Comparison of ENCODE assay signal across 8 cellular contexts in genomic region chr9:62816331-62816730, GRCh38.
A peak's percentile ranks its signal among the peaks of the same experiment; 100 is the strongest.
DNase-seq lines count a peak whose midpoint lies in the region; TF ChIP-seq lines count a peak whose summit lies in the region.
"Not testable (repeated sequence)": the region's sequence is repeated elsewhere in the genome, so short reads cannot be mapped to it uniquely, and the experiment has no call there.

No MANE protein-coding gene starts in this region.

- H3K36me3 ChIP-seq in left ventricle myocardium inferior, vagina: not testable (repeated sequence)

- not testable (repeated sequence) for TF ChIP-seq POLR2A in vagina (IDR thresholded peaks at IDR 0.05)

- peaks cover 27% of the 10 kb centered on the region for H3K27me3 Mint-ChIP-seq in activated CD4-positive, alpha-beta T cell treated with anti-CD3 and anti-CD28 coated beads, Interleukin-2, amount 10 ng/mL, durations not matched to agents 24 days and 14 days
- H3K27me3 Mint-ChIP-seq in glutamatergic neuron (ENCODE audit: unreplicated experiment): not testable (repeated sequence)

- H3K9me3 ChIP-seq in left ventricle myocardium inferior (replicated peaks): peaks cover 12% of the 10 kb centered on the region
- not testable (repeated sequence) for H3K9me3 ChIP-seq in vagina

- H3K4me1 Mint-ChIP-seq in activated CD4-positive, alpha-beta T cell treated with anti-CD3 and anti-CD28 coated beads, Interleukin-2, amount 10 ng/mL, durations not matched to agents 24 days and 14 days; glutamatergic neuron (ENCODE audit: low read depth, unreplicated experiment): not testable (repeated sequence)

- H3K9me3 Mint-ChIP-seq in activated CD4-positive, alpha-beta T cell treated with anti-CD3 and anti-CD28 coated beads, Interleukin-2, amount 10 ng/mL, durations not matched to agents 24 days and 14 days; glutamatergic neuron (ENCODE audit: unreplicated experiment): not testable (repeated sequence)

- H3K4me3 ChIP-seq in coronary artery, left ventricle myocardium inferior, vagina: not testable (repeated sequence)

- peak; percentile 5 for DNase-seq in H4 (ENCODE audit: low spot score)
- DNase-seq in activated CD4-positive, alpha-beta T cell treated with anti-CD3 and anti-CD28 coated beads, Interleukin-2, amount 10 ng/mL, durations not matched to agents 24 days and 14 days: peak; percentile 60
- DNase-seq in coronary artery (ENCODE audit: low spot score): peak; percentile 71
- peak; percentile 11 for DNase-seq in glutamatergic neuron
- DNase-seq in left ventricle myocardium inferior: not testable (repeated sequence)
- peak; percentile 43 for DNase-seq in islet precursor cell
- peak; percentile 1 for DNase-seq in medulla oblongata (ENCODE audit: extremely low spot score)
- peak; percentile 85 to 96 for DNase-seq in vagina (ENCODE audit: extremely low spot score in 2 of 2)

- intact Hi-C loops in activated CD4-positive, alpha-beta T cell treated with anti-CD3 and anti-CD28 coated beads, Interleukin-2, amount 10 ng/mL, durations not matched to agents 24 days and 14 days (cut with micrococcal nuclease); left ventricle myocardium inferior (cut with micrococcal nuclease); vagina (cut with DNase I): not testable (repeated sequence)

- H3K27ac ChIP-seq in coronary artery, vagina: not testable (repeated sequence)
- peak overlapping the region; percentile 60 for H3K27ac ChIP-seq in left ventricle myocardium inferior (replicated peaks)

- not testable (repeated sequence) for H3K4me1 ChIP-seq in left ventricle myocardium inferior, vagina

- peaks cover 27% of the 10 kb centered on the region for H3K27me3 ChIP-seq in left ventricle myocardium inferior (ENCODE audit: low read depth)
- H3K27me3 ChIP-seq in vagina: not testable (repeated sequence)

- H3K27ac Mint-ChIP-seq in activated CD4-positive, alpha-beta T cell treated with anti-CD3 and anti-CD28 coated beads, Interleukin-2, amount 10 ng/mL, durations not matched to agents 24 days and 14 days; glutamatergic neuron (ENCODE audit: unreplicated experiment): not testable (repeated sequence)

- TF ChIP-seq CTCF in coronary artery (IDR thresholded peaks at IDR 0.05); glutamatergic neuron (IDR thresholded peaks at IDR 0.05; ENCODE audit: partially characterized antibody, unreplicated experiment); left ventricle myocardium inferior (IDR thresholded peaks at IDR 0.05; ENCODE audit: borderline replicate concordance); vagina (IDR thresholded peaks at IDR 0.05): not testable (repeated sequence)

- not testable (repeated sequence) for H3K4me3 Mint-ChIP-seq in activated CD4-positive, alpha-beta T cell treated with anti-CD3 and anti-CD28 coated beads, Interleukin-2, amount 10 ng/mL, durations not matched to agents 24 days and 14 days; glutamatergic neuron (ENCODE audit: unreplicated experiment)

- H3K36me3 Mint-ChIP-seq in activated CD4-positive, alpha-beta T cell treated with anti-CD3 and anti-CD28 coated beads, Interleukin-2, amount 10 ng/mL, durations not matched to agents 24 days and 14 days (ENCODE audit: low read depth); glutamatergic neuron (ENCODE audit: unreplicated experiment): not testable (repeated sequence)
